ENCODE assay signal across 14 cellular contexts in the genomic region with DNA sequence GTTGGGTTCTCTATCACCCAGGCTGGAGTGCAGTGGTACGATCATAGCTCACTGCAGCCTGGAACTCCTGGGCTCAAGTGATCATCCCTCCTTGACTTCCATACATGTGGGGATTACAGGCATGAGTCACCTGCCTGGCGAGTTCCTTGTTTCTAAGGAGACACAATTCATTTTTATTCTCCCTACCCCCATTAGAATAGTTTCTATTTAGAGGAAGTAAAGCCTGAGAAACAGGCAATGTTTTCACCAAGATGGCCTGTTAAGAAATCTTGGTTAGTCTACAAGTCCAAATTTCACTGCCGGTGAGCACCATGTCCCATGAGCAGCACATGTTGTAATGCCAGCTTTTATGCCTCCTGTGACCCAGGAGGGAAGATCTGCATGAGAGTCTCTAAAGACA. TPM values are rescaled to one million over a fixed set of nuclear protein-coding genes. Genes with fewer than 3 reads are reported as not detected.
DNase-seq lines count a peak whose midpoint lies in the region; FAIRE-seq and TF ChIP-seq lines count a peak whose summit lies in the region.
"Had no signal": no experiment of that assay in that cellular context is flagged by ENCODE, and none has a peak within 500 bp of the region (broad histone marks: within the 10 kb centered on the region; RNA-seq: fewer than 3 reads in every experiment).

No MANE protein-coding gene starts in this region.

- TF ChIP-seq POLR2A in H54 (IDR thresholded peaks at IDR 0.05; ENCODE audit: low read depth, low read length) = no peak

- no peaks in the 10 kb centered on the region for H3K27me3 Mint-ChIP-seq in activated naive CD8-positive, alpha-beta T cell treated with anti-CD3 and anti-CD28 coated beads for 36 hours

- no peaks in the 10 kb centered on the region for H3K9me3 Mint-ChIP-seq in activated naive CD8-positive, alpha-beta T cell treated with anti-CD3 and anti-CD28 coated beads for 36 hours

- peaks cover 18% of the 10 kb centered on the region for H3K4me1 Mint-ChIP-seq in activated naive CD8-positive, alpha-beta T cell treated with anti-CD3 and anti-CD28 coated beads for 36 hours

- FAIRE-seq in HTR-8/SVneo (lab: Jason Lieb, UNC) (no peak), H54 (lab: Jason Lieb, UNC) (no peak)

- H3K36me3 Mint-ChIP-seq in activated naive CD8-positive, alpha-beta T cell treated with anti-CD3 and anti-CD28 coated beads for 36 hours = peaks cover 3% of the 10 kb centered on the region

- no peak overlapping the region for H3K27ac Mint-ChIP-seq in activated naive CD8-positive, alpha-beta T cell treated with anti-CD3 and anti-CD28 coated beads for 36 hours

- intact Hi-C loops in posterior vena cava (cut with DNase I) = no loop called here

- no peak overlapping the region for H3K4me3 Mint-ChIP-seq in activated naive CD8-positive, alpha-beta T cell treated with anti-CD3 and anti-CD28 coated beads for 36 hours

- DNase-seq in CD1c-positive myeloid dendritic cell (ENCODE audit: extremely low spot score) (peak; percentile 81), LHCN-M2 (ENCODE audit: low read depth) (peak; percentile 22), SIG-M5 (lab: John Stamatoyannopoulos, UW) (peak; percentile 62), kidney tubule cell (ENCODE audit: low spot score) (peak; percentile 50), HTR-8/SVneo (ENCODE audit: insufficient read length, low spot score) (no peak), H54 (ENCODE audit: insufficient read length, low spot score) (no peak), posterior vena cava (ENCODE audit: low spot score) (no peak)
- no peak for DNase-seq in activated naive CD8-positive, alpha-beta T cell treated with anti-CD3 and anti-CD28 coated beads for 36 hours
- DNase-seq: islet precursor cell; KG1; NCI-H2171 treated with DMSO at 0.1 percent for 48 hours; stimulated activated CD4-positive, alpha-beta T cell treated with anti-CD3 and anti-CD28 coated beads, Interleukin-4, amount 100 ng/mL, for 1 hour; stimulated activated naive CD8-positive, alpha-beta T cell treated with anti-CD3 and anti-CD28 coated beads, Interleukin-15, Interleukin-2, amounts not matched to agents 100 U/mL and 50 U/mL, for 24 hours had no signal

RNA-seq across cellular contexts. Expression of a gene that starts 5.7 kb away (rescaled TPM):
- total RNA-seq in LHCN-M2 (2014; rRNA removed) = under 0.01 TPM in 1 of 2 replicates, not detected in the other
- not detected for polyA plus RNA-seq in LHCN-M2 (2012)
- total RNA-seq in activated naive CD8-positive, alpha-beta T cell treated with anti-CD3 and anti-CD28 coated beads for 36 hours = under 1 TPM; 0.50 to 0.76 TPM
- 10 to 100 TPM; 31.4 to 67.5 TPM for total RNA-seq in posterior vena cava
- total RNA-seq: dermis microvascular lymphatic vessel endothelial cell had no signal

Comparison
In these comparisons a context has a peak if more than half of its experiments do, and no peak if none do; other contexts are left out.
1. DNase-seq: peak in CD1c-positive myeloid dendritic cell (single experiment), LHCN-M2 (single experiment), SIG-M5 (single experiment) and kidney tubule cell (single experiment); none in activated naive CD8-positive, alpha-beta T cell treated with anti-CD3 and anti-CD28 coated beads for 36 hours (single experiment), HTR-8/SVneo (single experiment), H54 (single experiment) and posterior vena cava (single experiment).
2. RNA of a gene that starts 5.7 kb away (total RNA-seq): 31.4 to 67.5 TPM in posterior vena cava; 0.50 to 0.76 TPM in activated naive CD8-positive, alpha-beta T cell treated with anti-CD3 and anti-CD28 coated beads for 36 hours and under 0.01 TPM in LHCN-M2; every median in the first group is over 10 times any median in the second.